Comparison of ENCODE assay signal across 8 cellular contexts in genomic region chr19:3034194-3034844, GRCh38. TPM values are rescaled to one million over a fixed set of nuclear protein-coding genes. Genes with fewer than 3 reads are reported as not detected.
A peak's percentile ranks its signal among the peaks of the same experiment; 100 is the strongest.
DNase-seq lines count a peak whose midpoint lies in the region; ATAC-seq and TF ChIP-seq lines count a peak whose summit lies in the region.

No MANE protein-coding gene starts in this region.

- POLR2A ChIA-PET in RWPE1 (lab: Yijun Ruan, JAX; ENCODE audit: low non-redundant PET), result interaction anchor here (0.6 kb wide), 1 partner anchor 57 kb away, joined by 3 read pairs; the partner anchor contains the start of gene TLE6

- CTCF ChIA-PET in Calu3 (lab: Charles Lee) (no interaction called here), RWPE1 (lab: Yijun Ruan, JAX) (no interaction called here)

- H3K27ac Mint-ChIP-seq in Calu3 (ENCODE audit: unreplicated experiment), result peak overlapping the region; percentile 98

- no peak for TF ChIP-seq CTCF in Calu3 (IDR thresholded peaks at IDR 0.05; ENCODE audit: unreplicated experiment)
- no peak for TF ChIP-seq CTCF in RWPE1 (conservative IDR thresholded peaks at IDR 0.05; ENCODE audit: low read depth)

- BruUV-seq in Calu3 (replicated peaks; lab: Mats Ljungman, UMichigan), result no TSS peak

- no peaks in the 10 kb centered on the region for H3K9me3 Mint-ChIP-seq in Calu3 (ENCODE audit: low read depth, unreplicated experiment)

- H3K4me1 Mint-ChIP-seq in Calu3 (ENCODE audit: low read depth, unreplicated experiment), result peaks cover 36% of the 10 kb centered on the region

- in situ Hi-C loops in G401 (cut with HindIII; ENCODE audit: low sequenced_read_pairs), result no loop called here

- intact Hi-C loops in Calu3 (cut with micrococcal nuclease; ENCODE audit: unreplicated experiment), result no loop called here

- no peak for ATAC-seq in HG02852 (IDR thresholded peaks at IDR 0.05; ENCODE audit: unreplicated experiment)

- no peak for DNase-seq in Calu3
- no peak for DNase-seq in RWPE1 (ENCODE audit: low spot score)
- DNase-seq in fibroblast of peridontal ligament (ENCODE audit: extremely low read depth), result peak; percentile 22
- peak; percentile 74 for DNase-seq in pons (ENCODE audit: low spot score)
- no peak for DNase-seq in MV-4-11 (lab: John Stamatoyannopoulos, UW)
- DNase-seq in GDM1 (lab: John Stamatoyannopoulos, UW), result no peak
- no peak for DNase-seq in G401 (ENCODE audit: low spot score)

- H3K27ac ChIP-seq in RWPE1, result peak overlapping the region; percentile 94

- peaks cover 57% of the 10 kb centered on the region for H3K27me3 Mint-ChIP-seq in Calu3 (ENCODE audit: unreplicated experiment)

- peaks cover 27% of the 10 kb centered on the region for H3K36me3 Mint-ChIP-seq in Calu3 (ENCODE audit: insufficient read depth, unreplicated experiment)

- H3K4me3 Mint-ChIP-seq in Calu3 (ENCODE audit: low read depth, unreplicated experiment), result peak overlapping the region; percentile 72

RNA-seq across cellular contexts. Expression of gene TLE2, which starts 5.2 kb away (rescaled TPM):
- total RNA-seq in Calu3 (2022), result 8.5 and 9.3 TPM in 2 replicates
- total RNA-seq in G401 (2014; rRNA removed; shearing (Covaris generic)), result 10.2 and 11.7 TPM in 2 replicates

RNA-seq across cellular contexts. Expression of gene TLE5, which starts 28.0 kb away (rescaled TPM):
- total RNA-seq in Calu3 (2022), result 170 and 179 TPM in 2 replicates
- 292 and 378 TPM in 2 replicates for total RNA-seq in G401 (2014; rRNA removed; shearing (Covaris generic))

RNA-seq across cellular contexts. Expression of gene TLE6, which starts 57.0 kb away (rescaled TPM):
- total RNA-seq in Calu3 (2022), result 2.1 and 3.4 TPM in 2 replicates
- 2.7 and 10.4 TPM in 2 replicates for total RNA-seq in G401 (2014; rRNA removed; shearing (Covaris generic))

RNA-seq across cellular contexts. Expression of gene GNA11, which starts 59.8 kb away (rescaled TPM):
- 37.7 and 41.4 TPM in 2 replicates for total RNA-seq in Calu3 (2022)
- 42.9 and 44.0 TPM in 2 replicates for total RNA-seq in G401 (2014; rRNA removed; shearing (Covaris generic))

Comparison
In these comparisons a context has a peak if more than half of its experiments do, and no peak if none do; other contexts are left out.
1. DNase-seq: peak in fibroblast of peridontal ligament (single experiment) and pons (single experiment); none in Calu3 (single experiment), RWPE1 (single experiment), MV-4-11 (single experiment), GDM1 (single experiment) and G401 (single experiment).